ENCODE assay signal across 6 cellular contexts in the genomic region with DNA sequence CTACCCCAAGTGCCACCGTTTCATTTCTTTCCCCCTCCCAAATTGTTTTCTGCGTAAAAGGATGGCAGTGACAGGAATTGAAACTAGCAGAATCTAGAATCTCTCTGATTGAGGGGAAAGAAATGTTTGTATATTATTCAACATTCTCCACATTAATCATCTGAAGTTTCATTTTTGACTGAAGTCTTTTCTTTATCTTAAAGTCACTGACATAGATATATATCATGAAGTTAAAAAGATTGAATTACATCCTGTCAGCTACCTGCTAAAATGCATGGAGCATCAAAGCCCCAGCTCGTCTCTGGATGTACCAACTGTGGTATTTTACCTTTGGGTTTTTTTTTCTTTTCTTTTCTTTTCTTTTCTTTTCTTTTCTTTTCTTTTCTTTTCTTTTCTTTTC.
"Had no signal": no experiment of that assay in that cellular context is flagged by ENCODE, and none has a peak within 500 bp of the region (broad histone marks: within the 10 kb centered on the region; RNA-seq: fewer than 3 reads in every experiment).

No MANE protein-coding gene starts in this region.

- H3K4me3 Mint-ChIP-seq: GM23338, HFFc6, IgD-negative memory B cell had no signal

- DNase-seq: H7, HFFc6 had no signal

- H3K9me3 Mint-ChIP-seq: GM23338 had no signal

- H3K27ac Mint-ChIP-seq: GM23338, HFFc6, IgD-negative memory B cell had no signal

- H3K27me3 Mint-ChIP-seq: IgD-negative memory B cell had no signal

- H3K36me3 Mint-ChIP-seq: IgD-negative memory B cell had no signal

- H3K4me1 Mint-ChIP-seq: GM23338, IgD-negative memory B cell had no signal

- ATAC-seq: GM23338, HCT116, HepG2 had no signal
